1 cellular context compared by ENCODE assay signal in the genomic region with DNA sequence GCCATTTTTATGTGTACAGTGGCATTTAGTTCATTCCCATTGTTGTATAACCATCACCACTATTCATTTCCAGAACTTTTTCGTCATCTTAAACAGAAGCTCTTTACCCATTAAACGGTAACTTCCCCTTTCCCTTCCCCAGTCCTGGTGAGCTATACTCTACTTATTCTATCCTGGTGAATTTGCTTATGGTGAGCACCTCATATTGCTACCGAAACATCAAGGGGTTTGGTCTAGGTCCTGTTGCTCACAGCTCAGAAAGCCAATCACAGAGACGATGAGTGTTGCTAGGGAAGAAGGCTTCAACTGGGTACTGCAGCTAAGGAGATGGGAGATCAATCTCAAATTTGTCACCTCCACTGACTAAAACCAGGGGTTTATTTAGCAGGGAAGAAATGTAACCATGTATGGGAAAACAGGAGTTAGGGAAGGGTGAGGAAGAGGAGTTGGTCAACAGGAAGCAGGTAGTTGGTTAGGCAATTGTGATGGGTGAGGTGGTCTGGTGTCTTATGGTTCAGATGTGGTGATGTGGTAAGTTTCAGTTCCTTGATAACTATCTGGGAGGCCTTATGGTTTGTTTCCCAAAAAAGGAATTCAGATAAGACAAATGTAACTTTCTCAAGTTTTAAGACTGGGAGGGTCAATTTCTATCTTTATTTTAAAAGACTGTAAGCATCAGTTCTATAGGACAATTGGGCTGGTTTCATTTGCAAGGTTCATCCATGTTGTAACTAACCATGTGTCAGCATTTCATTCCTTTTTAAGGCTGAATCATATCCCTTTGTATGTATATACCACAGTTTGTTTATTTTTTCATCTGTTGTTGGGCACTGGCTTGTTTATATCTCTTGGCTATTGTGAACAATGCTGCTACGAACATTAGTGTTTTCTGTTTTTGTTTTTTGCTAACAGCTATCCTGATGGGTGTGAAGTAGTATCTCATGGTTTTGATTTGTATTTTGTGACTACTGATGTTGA.
TF ChIP-seq lines count a peak whose summit lies in the region.

No MANE protein-coding gene starts in this region.

TF ChIP-seq in WTC11, 78 proteins besides CTCF, POLR2A, EP300 and RAD21 (continued from another document):
- TF ChIP-seq ZNF219 (CRISPR knock-in tag; IDR thresholded peaks at IDR 0.05; ENCODE audit: borderline replicate concordance) (no peak), TCF7 (CRISPR knock-in tag; IDR thresholded peaks at IDR 0.05; ENCODE audit: low read depth) (no peak), ETV6 (CRISPR knock-in tag; IDR thresholded peaks at IDR 0.05) (no peak), FOXK1 (CRISPR knock-in tag; IDR thresholded peaks at IDR 0.05) (no peak), GABPB1 (CRISPR knock-in tag; IDR thresholded peaks at IDR 0.05) (no peak)
TF ChIP-seq in WTC11: peak in this region for 0.
